In the genomic region with DNA sequence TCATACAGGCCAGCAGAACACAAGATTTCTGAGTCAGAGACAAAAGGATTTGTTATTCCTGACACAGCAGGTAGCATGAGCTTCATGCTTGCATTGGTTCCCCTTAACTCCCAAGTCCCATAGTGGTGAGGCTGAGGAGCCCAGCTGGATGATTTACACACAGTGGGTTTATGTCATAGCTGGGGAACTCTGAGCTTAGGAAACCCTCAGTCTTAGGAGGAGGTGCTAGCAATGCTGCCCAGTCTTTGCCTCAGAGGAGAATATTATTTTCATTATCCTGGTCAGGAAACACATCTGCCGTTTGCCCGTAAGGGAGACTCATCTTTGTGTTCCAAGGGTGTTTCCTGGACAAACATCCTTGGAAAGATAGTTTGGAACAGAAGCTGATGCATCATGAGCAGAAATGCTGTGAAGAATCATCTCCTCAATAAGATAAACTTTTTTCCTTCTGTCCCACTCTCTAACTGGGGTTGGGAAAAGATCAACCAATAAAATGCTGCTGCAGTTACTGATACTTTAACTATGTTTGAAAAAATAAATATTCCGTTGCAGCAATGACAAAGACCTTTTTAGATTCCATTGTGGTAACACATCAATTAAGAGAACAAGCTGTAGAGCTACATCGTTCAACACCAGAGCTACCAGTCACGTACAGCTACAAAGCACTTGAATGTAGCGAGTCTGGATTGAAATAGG, we compare ENCODE assay signal across 1 cellular context.
TF ChIP-seq lines count a peak whose summit lies in the region.

No MANE protein-coding gene starts in this region.

TF ChIP-seq in SK-N-SH, 30 proteins besides CTCF, POLR2A, EP300 and RAD21 (continued from another document):
- TF ChIP-seq REST (IDR thresholded peaks at IDR 0.05; ENCODE audit: low read depth, low read length) (no peak), RCOR1 (IDR thresholded peaks at IDR 0.05; ENCODE audit: low read length) (no peak), TAF1 (IDR thresholded peaks at IDR 0.05; ENCODE audit: borderline replicate concordance, low read depth, low read length) (no peak), JUND (IDR thresholded peaks at IDR 0.05) (0 out of 2 replicates have a peak, but pooled peaks have one; percentile 2), GABPA (IDR thresholded peaks at IDR 0.05; ENCODE audit: low read depth) (no peak), RXRA (IDR thresholded peaks at IDR 0.05; ENCODE audit: borderline replicate concordance, low read depth) (no peak), TCF12 (IDR thresholded peaks at IDR 0.05) (peak; percentile 43)
- TF ChIP-seq, protein P1, sequence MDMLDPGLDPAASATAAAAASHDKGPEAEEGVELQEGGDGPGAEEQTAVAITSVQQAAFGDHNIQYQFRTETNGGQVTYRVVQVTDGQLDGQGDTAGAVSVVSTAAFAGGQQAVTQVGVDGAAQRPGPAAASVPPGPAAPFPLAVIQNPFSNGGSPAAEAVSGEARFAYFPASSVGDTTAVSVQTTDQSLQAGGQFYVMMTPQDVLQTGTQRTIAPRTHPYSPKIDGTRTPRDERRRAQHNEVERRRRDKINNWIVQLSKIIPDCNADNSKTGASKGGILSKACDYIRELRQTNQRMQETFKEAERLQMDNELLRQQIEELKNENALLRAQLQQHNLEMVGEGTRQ (IDR thresholded peaks at IDR 0.05; ENCODE audit: borderline replicate concordance, low read depth, low read length) = no peak
- TF ChIP-seq, protein P2, sequence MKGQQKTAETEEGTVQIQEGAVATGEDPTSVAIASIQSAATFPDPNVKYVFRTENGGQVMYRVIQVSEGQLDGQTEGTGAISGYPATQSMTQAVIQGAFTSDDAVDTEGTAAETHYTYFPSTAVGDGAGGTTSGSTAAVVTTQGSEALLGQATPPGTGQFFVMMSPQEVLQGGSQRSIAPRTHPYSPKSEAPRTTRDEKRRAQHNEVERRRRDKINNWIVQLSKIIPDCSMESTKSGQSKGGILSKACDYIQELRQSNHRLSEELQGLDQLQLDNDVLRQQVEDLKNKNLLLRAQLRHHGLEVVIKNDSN (IDR thresholded peaks at IDR 0.05; ENCODE audit: borderline replicate concordance, low read depth) = no peak
